8 cellular contexts compared by ENCODE assay signal in the genomic region with DNA sequence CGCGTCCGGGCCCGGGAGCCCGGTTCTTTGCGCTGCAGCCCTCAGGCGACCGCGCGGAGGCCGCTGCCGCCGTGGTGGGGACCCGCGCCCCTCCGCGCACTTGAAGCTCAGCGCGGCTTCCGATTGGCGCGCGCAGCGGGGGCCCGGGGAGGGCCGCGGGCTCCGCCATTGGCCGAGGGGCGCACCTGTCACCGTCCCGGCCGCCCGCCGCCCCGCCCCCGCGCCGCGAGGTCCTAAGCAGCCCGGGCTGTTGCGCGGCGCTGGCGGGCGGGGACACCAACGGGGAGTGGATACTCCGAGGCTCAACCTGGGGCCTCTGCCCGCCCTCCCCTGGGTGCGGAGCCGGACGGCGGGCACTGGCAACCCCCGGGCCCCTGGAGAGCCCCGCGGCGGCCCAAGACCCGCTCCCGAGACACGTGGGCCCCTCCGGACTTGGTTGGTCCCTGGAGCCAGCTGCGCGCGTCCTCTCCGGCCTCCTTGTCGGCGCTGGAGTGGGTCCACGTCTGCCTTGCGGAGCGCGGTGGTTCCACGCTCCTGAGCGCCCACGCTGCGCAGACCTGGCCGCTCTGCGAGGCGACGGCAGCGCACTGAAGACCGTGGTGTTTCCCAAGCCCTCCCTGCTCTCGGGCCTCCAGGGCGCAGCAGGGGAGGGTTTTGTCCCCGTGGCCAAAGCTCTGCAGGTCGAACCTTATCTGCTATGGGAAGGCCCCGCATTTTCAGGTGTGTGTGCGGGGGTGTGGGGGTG. TPM values are rescaled to one million over a fixed set of nuclear protein-coding genes. Genes with fewer than 3 reads are reported as not detected.
A peak's percentile ranks its signal among the peaks of the same experiment; 100 is the strongest.
DNase-seq lines count a peak whose midpoint lies in the region; ATAC-seq and TF ChIP-seq lines count a peak whose summit lies in the region.

A gene (minus strand): TSS at position 76 of the 745 bp plus-strand sequence. CDS start 313 bp downstream, outside the sequence.

- H3K4me2 ChIP-seq in parathyroid adenoma (ENCODE audit: low read length), result peak within 1 kb of the TSS; percentile 69

- no peaks in the 10 kb centered on the region for H3K9me3 Mint-ChIP-seq in CD8-positive, alpha-beta T cell

- no peak within 1 kb of the TSS for H3K27ac ChIP-seq in CD8-positive, alpha-beta T cell (ENCODE audit: low read depth, low read length)
- no peak within 1 kb of the TSS for H3K27ac ChIP-seq in foreskin keratinocyte
- H3K27ac ChIP-seq in parathyroid adenoma, result no peak within 1 kb of the TSS

- intact Hi-C loops in CD8-positive, alpha-beta T cell (cut with DNase I, micrococcal nuclease), result no loop called here

- peaks cover 12% of the 10 kb centered on the region for H3K4me1 ChIP-seq in CD8-positive, alpha-beta T cell (ENCODE audit: insufficient read depth, low read length)
- H3K4me1 ChIP-seq in foreskin keratinocyte, result no peaks in the 10 kb centered on the region
- H3K4me1 ChIP-seq in parathyroid adenoma, result no peaks in the 10 kb centered on the region

- no peak within 1 kb of the TSS for H3K9ac ChIP-seq in parathyroid adenoma

- peaks cover 10% of the 10 kb centered on the region for H3K4me1 Mint-ChIP-seq in CD8-positive, alpha-beta T cell (ENCODE audit: low read depth)

- ATAC-seq in CD8-positive, alpha-beta T cell, result peak; percentile 77
- ATAC-seq in HG03135 (IDR thresholded peaks at IDR 0.05; ENCODE audit: unreplicated experiment), result peak; percentile 65
- peak; percentile 80 for ATAC-seq in foreskin keratinocyte

- CTCF ChIA-PET in CD8-positive, alpha-beta T cell (lab: Charles Lee), result no interaction called here

- TF ChIP-seq POLR2A in GM19193 (IDR thresholded peaks at IDR 0.05; ENCODE audit: extremely low read depth, insufficient read depth, insufficient read length), result peak; percentile 68

- no peak for TF ChIP-seq CTCF in CD8-positive, alpha-beta T cell (IDR thresholded peaks at IDR 0.05)
- TF ChIP-seq CTCF in foreskin keratinocyte (conservative IDR thresholded peaks at IDR 0.05) (no peak), parathyroid adenoma (IDR thresholded peaks at IDR 0.05) (no peak)

- no peak within 1 kb of the TSS for H3K27ac Mint-ChIP-seq in CD8-positive, alpha-beta T cell

- peak within 1 kb of the TSS; percentile 83 for H2AFZ ChIP-seq in parathyroid adenoma

- H3K36me3 ChIP-seq in CD8-positive, alpha-beta T cell (ENCODE audit: insufficient read depth, low read length), result no peaks in the 10 kb centered on the region
- H3K36me3 ChIP-seq in parathyroid adenoma (ENCODE audit: control insufficient read depth, insufficient read depth, low read length), result no peaks in the 10 kb centered on the region

- peaks cover 57% of the 10 kb centered on the region for H3K27me3 Mint-ChIP-seq in CD8-positive, alpha-beta T cell (ENCODE audit: low read depth)

- H3K4me3 Mint-ChIP-seq in CD8-positive, alpha-beta T cell, result peak within 1 kb of the TSS; percentile 66

- H3K79me2 ChIP-seq in parathyroid adenoma, result no peaks in the 10 kb centered on the region

- peak in 3 of 7 experiments; percentile 10 to 41 (median 25) for DNase-seq in CD8-positive, alpha-beta T cell
- DNase-seq in NCI-H226 (peak; percentile 70), activated T-cell treated with anti-CD3 and anti-CD28 coated beads for 48 hours (ENCODE audit: low read depth) (peak; percentile 56), foreskin keratinocyte (peak in 1 of 2 donors; percentile 34)
- DNase-seq in stimulated activated naive CD4-positive, alpha-beta T cell treated with Interleukin-2 at 50 U/mL for 16 hours (lab: John Stamatoyannopoulos, UW), result no peak

- peak within 1 kb of the TSS; percentile 33 for H3K4me3 ChIP-seq in CD8-positive, alpha-beta T cell (ENCODE audit: low read depth, low read length)
- peak within 1 kb of the TSS; percentile 42 for H3K4me3 ChIP-seq in parathyroid adenoma (ENCODE audit: low read depth, low read length)

- H3K9me3 ChIP-seq in CD8-positive, alpha-beta T cell (ENCODE audit: low read length), result no peaks in the 10 kb centered on the region
- no peaks in the 10 kb centered on the region for H3K9me3 ChIP-seq in parathyroid adenoma (ENCODE audit: control insufficient read depth, low read length)

- POLR2A ChIA-PET in CD8-positive, alpha-beta T cell (lab: Charles Lee), result no interaction called here

- H3K36me3 Mint-ChIP-seq in CD8-positive, alpha-beta T cell, result no peaks in the 10 kb centered on the region

- peaks cover 23% of the 10 kb centered on the region for H3K27me3 ChIP-seq in CD8-positive, alpha-beta T cell (ENCODE audit: insufficient read depth, low read length)
- H3K27me3 ChIP-seq in foreskin keratinocyte (peaks cover 97% of the 10 kb centered on the region), parathyroid adenoma (ENCODE audit: control insufficient read depth, insufficient read depth, low read length) (peaks cover 22% of the 10 kb centered on the region)

RNA-seq across cellular contexts. Expression of the gene that starts here (rescaled TPM):
- not detected for total RNA-seq in CD8-positive, alpha-beta T cell
- total RNA-seq in foreskin keratinocyte, result 0.11 TPM in 1 of 2 replicates, not detected in the other
- polyA plus RNA-seq in foreskin keratinocyte, result 0.03 TPM in 2 replicates

Comparison
In these comparisons a context has a peak if more than half of its experiments do, and no peak if none do; other contexts are left out.
1. Peak in ATAC-seq and H3K4me3 ChIP-seq in CD8-positive, alpha-beta T cell; RNA of the gene not detected or under 1 TPM.
2. Peak in ATAC-seq in foreskin keratinocyte; RNA of the gene not detected or under 1 TPM.